Comparison of ENCODE assay signal across 18 cellular contexts in the genomic region with DNA sequence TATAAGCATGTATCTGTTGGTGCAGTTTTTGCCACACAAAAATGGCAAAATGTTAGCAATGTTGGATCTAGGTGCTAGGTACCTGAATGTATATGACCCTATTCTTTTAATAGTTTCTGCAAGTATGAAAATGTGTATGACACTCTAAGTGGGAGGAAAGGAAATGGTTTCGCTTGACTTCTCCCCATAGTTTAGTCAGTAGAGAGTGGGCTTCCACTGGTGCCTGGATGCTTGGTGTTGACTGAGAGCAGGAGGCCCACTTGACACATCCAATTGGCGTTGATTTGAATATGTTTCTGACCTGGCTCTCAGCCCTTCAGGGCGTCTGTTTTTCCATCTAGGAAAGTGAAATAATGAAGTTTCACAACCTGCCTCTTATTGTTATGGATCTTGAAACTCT. TPM values are rescaled to one million over a fixed set of nuclear protein-coding genes. Genes with fewer than 3 reads are reported as not detected.
DNase-seq lines count a peak whose midpoint lies in the region; ATAC-seq and TF ChIP-seq lines count a peak whose summit lies in the region.
"Had no signal": no experiment of that assay in that cellular context is flagged by ENCODE, and none has a peak within 500 bp of the region (broad histone marks: within the 10 kb centered on the region; RNA-seq: fewer than 3 reads in every experiment).

No MANE protein-coding gene starts in this region.

- H3K4me3 Mint-ChIP-seq in activated CD4-positive, alpha-beta T cell treated with anti-CD3 and anti-CD28 coated beads, Interleukin-2, amount 10 ng/mL, durations not matched to agents 7 days and 5 days = no peak overlapping the region
- H3K4me3 Mint-ChIP-seq: CD8-positive, alpha-beta memory T cell; naive thymus-derived CD4-positive, alpha-beta T cell had no signal

- H3K36me3 Mint-ChIP-seq in activated CD4-positive, alpha-beta T cell treated with anti-CD3 and anti-CD28 coated beads, Interleukin-2, amount 10 ng/mL, durations not matched to agents 7 days and 5 days (ENCODE audit: low read depth) = no peaks in the 10 kb centered on the region
- H3K36me3 Mint-ChIP-seq: CD8-positive, alpha-beta memory T cell; naive thymus-derived CD4-positive, alpha-beta T cell had no signal

- in situ Hi-C loops in GM13977 (cut with MboI; ENCODE audit: low pct_unique_long_range_greater_than_20kb, low sequenced_read_pairs, unreplicated experiment) = no loop called here

- no peaks in the 10 kb centered on the region for H3K4me1 Mint-ChIP-seq in activated CD4-positive, alpha-beta T cell treated with anti-CD3 and anti-CD28 coated beads, Interleukin-2, amount 10 ng/mL, durations not matched to agents 7 days and 5 days
- H3K4me1 Mint-ChIP-seq: CD8-positive, alpha-beta memory T cell had no signal

- ATAC-seq in GM19395 (IDR thresholded peaks at IDR 0.05; ENCODE audit: unreplicated experiment) = peak; percentile 71
- peak; percentile 85 for ATAC-seq in HG02852 (IDR thresholded peaks at IDR 0.05; ENCODE audit: unreplicated experiment)
- peak; percentile 76 for ATAC-seq in HG03565 (IDR thresholded peaks at IDR 0.05; ENCODE audit: unreplicated experiment)
- ATAC-seq: activated CD4-positive, CD25-positive, alpha-beta regulatory T cell treated with anti-CD3 and anti-CD28 coated beads, Interleukin-2, amount 50 U/mL, for 24 hours; K562; naive thymus-derived CD4-positive, alpha-beta T cell had no signal

- H3K27ac Mint-ChIP-seq in activated CD4-positive, alpha-beta T cell treated with anti-CD3 and anti-CD28 coated beads, Interleukin-2, amount 10 ng/mL, durations not matched to agents 7 days and 5 days = no peak overlapping the region

- no peaks in the 10 kb centered on the region for H3K27me3 ChIP-seq in SJCRH30
- H3K27me3 ChIP-seq: testis had no signal

- POLR2A ChIA-PET in activated CD4-positive, alpha-beta T cell treated with anti-CD3 and anti-CD28 coated beads, Interleukin-2, amount 10 ng/mL, durations not matched to agents 7 days and 5 days (lab: Charles Lee) = no interaction called here

- peaks cover 2% of the 10 kb centered on the region for H3K27me3 Mint-ChIP-seq in activated CD4-positive, alpha-beta T cell treated with anti-CD3 and anti-CD28 coated beads, Interleukin-2, amount 10 ng/mL, durations not matched to agents 7 days and 5 days

- CTCF ChIA-PET in activated CD4-positive, alpha-beta T cell treated with anti-CD3 and anti-CD28 coated beads, Interleukin-2, amount 10 ng/mL, durations not matched to agents 7 days and 5 days (lab: Charles Lee) = no interaction called here

- no peak for TF ChIP-seq CTCF in GM13977 (IDR thresholded peaks at IDR 0.05; ENCODE audit: extremely low read depth, insufficient read depth, missing control alignments)

- no peaks in the 10 kb centered on the region for H3K9me3 Mint-ChIP-seq in activated CD4-positive, alpha-beta T cell treated with anti-CD3 and anti-CD28 coated beads, Interleukin-2, amount 10 ng/mL, durations not matched to agents 7 days and 5 days
- H3K9me3 Mint-ChIP-seq: CD8-positive, alpha-beta memory T cell; naive thymus-derived CD4-positive, alpha-beta T cell had no signal

- H3K36me3 ChIP-seq in SJCRH30 = no peaks in the 10 kb centered on the region

- no peak overlapping the region for H3K27ac ChIP-seq in SJCRH30
- H3K27ac ChIP-seq: SK-N-MC, testis had no signal

- no peak overlapping the region for H3K4me3 ChIP-seq in SJCRH30
- H3K4me3 ChIP-seq: K562, SK-N-MC, testis had no signal

- H3K9me3 ChIP-seq in SJCRH30 (replicated peaks) = no peaks in the 10 kb centered on the region
- H3K9me3 ChIP-seq: testis had no signal

- peak; percentile 38 for DNase-seq in GM13977 (ENCODE audit: low spot score)
- no peak for DNase-seq in NCI-H526 (lab: John Stamatoyannopoulos, UW)
- no peak for DNase-seq in activated CD4-positive, alpha-beta T cell treated with anti-CD3 and anti-CD28 coated beads, Interleukin-2, amount 10 ng/mL, durations not matched to agents 7 days and 5 days
- no peak for DNase-seq in NCI-H146 (lab: John Stamatoyannopoulos, UW)
- no peak for DNase-seq in SJCRH30
- DNase-seq: CD8-positive, alpha-beta memory T cell; kidney; naive thymus-derived CD4-positive, alpha-beta T cell; NCI-H526 treated with DMSO at 0.1 percent for 48 hours; T-helper 9 cell; testis had no signal

- peaks cover 3% of the 10 kb centered on the region for H3K4me1 ChIP-seq in SJCRH30

RNA-seq across cellular contexts. Expression of a gene that starts 41.8 kb away (rescaled TPM):
- not detected for total RNA-seq in activated CD4-positive, alpha-beta T cell treated with anti-CD3 and anti-CD28 coated beads, Interleukin-2, amount 10 ng/mL, durations not matched to agents 7 days and 5 days
- total RNA-seq in SJCRH30 (2014; rRNA removed; shearing (Covaris generic)) = 0.26 and 0.30 TPM in 2 replicates
- total RNA-seq: CD8-positive, alpha-beta memory T cell; K562; kidney; naive thymus-derived CD4-positive, alpha-beta T cell had no signal

RNA-seq across cellular contexts. Expression of a gene that starts 56.2 kb away (rescaled TPM):
- under 1 TPM; 0.30 to 0.77 TPM for total RNA-seq in activated CD4-positive, alpha-beta T cell treated with anti-CD3 and anti-CD28 coated beads, Interleukin-2, amount 10 ng/mL, durations not matched to agents 7 days and 5 days
- total RNA-seq in SJCRH30 (2014; rRNA removed; shearing (Covaris generic)) = 0.32 and 0.33 TPM in 2 replicates
- total RNA-seq: K562, skeletal muscle tissue had no signal
